16 cellular contexts compared by ENCODE assay signal in the genomic region with DNA sequence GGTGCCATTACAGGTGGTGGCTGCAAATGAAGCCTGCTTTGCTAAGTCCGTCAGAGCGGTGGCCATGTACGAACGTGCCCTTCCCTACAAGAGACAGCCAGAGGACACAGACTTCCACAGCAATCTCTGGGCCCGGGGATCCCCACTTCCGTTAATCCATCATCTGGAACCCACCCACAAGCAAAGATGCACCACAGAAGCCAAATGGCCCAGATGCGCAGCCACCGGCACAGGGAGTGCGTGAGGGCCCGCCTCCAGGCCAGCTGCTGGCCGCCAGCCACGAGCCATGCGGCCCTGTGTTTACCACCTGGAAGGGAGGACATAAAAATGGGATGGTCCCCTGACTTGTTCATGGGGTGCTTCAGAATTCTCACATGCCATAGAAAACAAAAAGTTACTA. TPM values are rescaled to one million over a fixed set of nuclear protein-coding genes. Genes with fewer than 3 reads are reported as not detected.
DNase-seq lines count a peak whose midpoint lies in the region; ATAC-seq and TF ChIP-seq lines count a peak whose summit lies in the region.
"Had no signal": no experiment of that assay in that cellular context is flagged by ENCODE, and none has a peak within 500 bp of the region (broad histone marks: within the 10 kb centered on the region; RNA-seq: fewer than 3 reads in every experiment).

No MANE protein-coding gene starts in this region.

- H2BK120ac ChIP-seq in mesenchymal stem cell (ENCODE audit: low read depth, low read length) = no peak overlapping the region

- peaks cover 38% of the 10 kb centered on the region for H3K79me1 ChIP-seq in mesenchymal stem cell (replicated peaks; ENCODE audit: low read length, poor library complexity, severe bottlenecking)

- no peak overlapping the region for H2BK5ac ChIP-seq in mesenchymal stem cell (ENCODE audit: low read depth, low read length, poor library complexity, severe bottlenecking)

- no peak overlapping the region for H2AFZ ChIP-seq in mesenchymal stem cell (ENCODE audit: low read depth, low read length)

- H3K4me3 ChIP-seq in RWPE2 (ENCODE audit: severe bottlenecking) (no peak overlapping the region), coronary artery (no peak overlapping the region), mesenchymal stem cell (ENCODE audit: insufficient read depth in 1 of 2, low read depth in 1 of 2, low read length in 2 of 2) (no peak overlapping the region)
- H3K4me3 ChIP-seq: BLaER1 had no signal

- H3K23ac ChIP-seq in mesenchymal stem cell (ENCODE audit: low read length in 2 of 2) = no peak overlapping the region

- no peak overlapping the region for H3K9ac ChIP-seq in mesenchymal stem cell (ENCODE audit: low read length)
- H3K9ac ChIP-seq: BLaER1 had no signal

- ATAC-seq in RWPE2 (ENCODE audit: low read depth) = no peak

- H3K14ac ChIP-seq in mesenchymal stem cell (ENCODE audit: low read length in 2 of 2) = no peak overlapping the region

- no peak for TF ChIP-seq CTCF in RWPE2 (IDR thresholded peaks at IDR 0.05; ENCODE audit: poor library complexity, severe bottlenecking)
- TF ChIP-seq CTCF in coronary artery (IDR thresholded peaks at IDR 0.05) = no peak

- H3K4me1 ChIP-seq in RWPE2 (ENCODE audit: insufficient read depth, poor library complexity, severe bottlenecking) (no peaks in the 10 kb centered on the region), mesenchymal stem cell (ENCODE audit: control insufficient read depth, insufficient read depth, low read depth, low read length) (peaks cover 27% of the 10 kb centered on the region)
- H3K4me1 ChIP-seq: BLaER1 had no signal

- no peak overlapping the region for H3K18ac ChIP-seq in mesenchymal stem cell (ENCODE audit: low read depth in 1 of 2, low read length in 2 of 2)

- H3K36me3 ChIP-seq in RWPE2 (ENCODE audit: low read depth) (peaks cover 100% of the 10 kb centered on the region), mesenchymal stem cell (ENCODE audit: control insufficient read depth in 1 of 2, insufficient read depth in 2 of 2, low read depth in 1 of 2, low read length in 2 of 2) (peaks cover 69 to 100% of the 10 kb centered on the region in 2 experiments)

- H3K27ac ChIP-seq in RWPE2 (ENCODE audit: poor library complexity, severe bottlenecking) (no peak overlapping the region), coronary artery (no peak overlapping the region), mesenchymal stem cell (ENCODE audit: low read length, poor library complexity, severe bottlenecking) (no peak overlapping the region)
- H3K27ac ChIP-seq: BLaER1 had no signal

- H4K91ac ChIP-seq in mesenchymal stem cell (ENCODE audit: low read length) = no peak overlapping the region

- no peak overlapping the region for H3K27ac Mint-ChIP-seq in activated T-cell treated with anti-CD3 and anti-CD28 coated beads, Interleukin-2, amount 50 U/mL, for 24 hours

- no peaks in the 10 kb centered on the region for H3K4me1 Mint-ChIP-seq in activated T-cell treated with anti-CD3 and anti-CD28 coated beads, Interleukin-2, amount 50 U/mL, for 24 hours (ENCODE audit: low read depth)
- H3K4me1 Mint-ChIP-seq: CD14-positive monocyte; CD4-positive, alpha-beta memory T cell; H9 had no signal

- H3K4me3 Mint-ChIP-seq in activated T-cell treated with anti-CD3 and anti-CD28 coated beads, Interleukin-2, amount 50 U/mL, for 24 hours = no peak overlapping the region
- H3K4me3 Mint-ChIP-seq: CD14-positive monocyte; CD4-positive, alpha-beta memory T cell; H9 had no signal

- H3K4me2 ChIP-seq in mesenchymal stem cell (ENCODE audit: low read length, poor library complexity, severe bottlenecking) = no peak overlapping the region
- H3K4me2 ChIP-seq: BLaER1 had no signal

- H3K9me3 ChIP-seq in RWPE2 (ENCODE audit: severe bottlenecking) (no peaks in the 10 kb centered on the region), mesenchymal stem cell (ENCODE audit: control insufficient read depth, low read length) (no peaks in the 10 kb centered on the region)
- H3K9me3 ChIP-seq: BLaER1 had no signal

- no peaks in the 10 kb centered on the region for H3K27me3 Mint-ChIP-seq in activated T-cell treated with anti-CD3 and anti-CD28 coated beads, Interleukin-2, amount 50 U/mL, for 24 hours
- H3K27me3 Mint-ChIP-seq: CD4-positive, alpha-beta memory T cell had no signal

- H3K27me3 ChIP-seq in RWPE2 (ENCODE audit: insufficient read depth, poor library complexity, severe bottlenecking) (no peaks in the 10 kb centered on the region), mesenchymal stem cell (ENCODE audit: control insufficient read depth in 1 of 2, insufficient read depth in 1 of 2, low read length in 2 of 2) (no peaks in the 10 kb centered on the region)
- H3K27me3 ChIP-seq: BLaER1 had no signal

- no peak overlapping the region for H3K4ac ChIP-seq in mesenchymal stem cell (ENCODE audit: low read depth in 1 of 2, low read length in 2 of 2)

- H2AK5ac ChIP-seq in mesenchymal stem cell (ENCODE audit: low read length, severe bottlenecking) = peak overlapping the region; percentile 28

- 97% methylated on average over 8 of the region's 13 CpGs for WGBS in mesenchymal stem cell

- H2BK15ac ChIP-seq in mesenchymal stem cell (ENCODE audit: low read depth, poor library complexity, severe bottlenecking) = no peak overlapping the region

- H3K36me3 Mint-ChIP-seq in activated T-cell treated with anti-CD3 and anti-CD28 coated beads, Interleukin-2, amount 50 U/mL, for 24 hours (ENCODE audit: low read depth) = peaks cover 99% of the 10 kb centered on the region

- no peaks in the 10 kb centered on the region for H3K9me3 Mint-ChIP-seq in activated T-cell treated with anti-CD3 and anti-CD28 coated beads, Interleukin-2, amount 50 U/mL, for 24 hours
- H3K9me3 Mint-ChIP-seq: CD4-positive, alpha-beta memory T cell; H9 had no signal

- no peak overlapping the region for H4K8ac ChIP-seq in mesenchymal stem cell (ENCODE audit: low read length)

- DNase-seq in activated T-cell treated with anti-CD3 and anti-CD28 coated beads, Interleukin-2, amount 50 U/mL, for 24 hours = peak; percentile 23
- DNase-seq in activated T-cell treated with anti-CD3 and anti-CD28 coated beads, Interleukin-2, amount 50 U/mL, for 1 hour = no peak
- DNase-seq in RWPE2 (ENCODE audit: low spot score) (peak; percentile 25), coronary artery (ENCODE audit: low spot score) (peak; percentile 52), mesenchymal stem cell (no peak), SKM-1 (lab: John Stamatoyannopoulos, UW; ENCODE audit: unreplicated experiment) (no peak), AG08395 (ENCODE audit: low spot score) (no peak)
- DNase-seq: ACHN; AML-193; CD4-positive, alpha-beta memory T cell; DMS53; DND-41; H9 had no signal

- no peak overlapping the region for H2BK12ac ChIP-seq in mesenchymal stem cell (ENCODE audit: low read length in 2 of 2)

RNA-seq across cellular contexts. Expression of gene MRAP, which starts 22.1 kb away (rescaled TPM):
- polyA plus RNA-seq in mesenchymal stem cell (2013, experiment 1 of 2) = not detected
- not detected for polyA plus RNA-seq in mesenchymal stem cell (2013, experiment 2 of 2)
- polyA plus RNA-seq: CD14-positive monocyte; CD4-positive, alpha-beta memory T cell; H1 had no signal

RNA-seq across cellular contexts. Expression of gene MIS18A, which starts 41.9 kb away (rescaled TPM):
- polyA plus RNA-seq in mesenchymal stem cell (2013, experiment 1 of 2) = 7.5 TPM
- polyA plus RNA-seq in mesenchymal stem cell (2013, experiment 2 of 2) = 8.1 TPM

Comparison
In these comparisons a context has a peak if more than half of its experiments do, and no peak if none do; other contexts are left out.
1. DNase-seq: peak in activated T-cell treated with anti-CD3 and anti-CD28 coated beads, Interleukin-2, amount 50 U/mL, for 24 hours (single experiment), RWPE2 (single experiment) and coronary artery (single experiment); none in activated T-cell treated with anti-CD3 and anti-CD28 coated beads, Interleukin-2, amount 50 U/mL, for 1 hour (single experiment), mesenchymal stem cell (single experiment), SKM-1 (single experiment) and AG08395 (single experiment).